8 cellular contexts compared by ENCODE assay signal in genomic region chr12:109880049-109880931, GRCh38. TPM values are rescaled to one million over a fixed set of nuclear protein-coding genes. Genes with fewer than 3 reads are reported as not detected.
DNase-seq lines count a peak whose midpoint lies in the region; TF ChIP-seq lines count a peak whose summit lies in the region.

Gene GLTP, minus strand, starts transcription at chr12:109880541. Its CDS starts 167 bp downstream, at chr12:109880374.

- H3K4me1 ChIP-seq in cardiac muscle cell (ENCODE audit: low read depth) (peaks cover 18% of the 10 kb centered on the region), transverse colon (peaks cover 22 to 50% (median 35%) of the 10 kb centered on the region in 4 donors)

- H3K36me3 ChIP-seq in cardiac muscle cell: no peaks in the 10 kb centered on the region
- H3K36me3 ChIP-seq in transverse colon: no peaks in the 10 kb centered on the region

- DNase-seq in GM10266 (ENCODE audit: extremely low spot score) (peak; percentile 97), HFF-Myc (ENCODE audit: extremely low read depth, low read depth) (no peak), NB4 (ENCODE audit: low read depth) (peak; percentile 91), SW 1271 (lab: John Stamatoyannopoulos, UW) (peak; percentile 58 to 70), cardiac muscle cell (ENCODE audit: low read depth in 1 of 2, low spot score in 1 of 2) (peak; percentile 81 to 95), pons (ENCODE audit: low spot score) (peak; percentile 84), transverse colon (peak; percentile 90)
- DNase-seq in activated naive CD8-positive, alpha-beta T cell treated with anti-CD3 and anti-CD28 coated beads, Interleukin-2, amount 50 U/mL, for 16 hours (ENCODE audit: low read depth, low spot score): peak; percentile 74

- H3K9me3 ChIP-seq in cardiac muscle cell (ENCODE audit: low read depth) (no peaks in the 10 kb centered on the region), transverse colon (no peaks in the 10 kb centered on the region)

- intact Hi-C loops in transverse colon (cut with DNase I; ENCODE audit: low total_unique reads): loop anchor here (1.0 kb wide), 1 partner anchor 75 kb away; no protein-coding TSS in a partner anchor

- TF ChIP-seq POLR2A in NB4 (IDR thresholded peaks at IDR 0.05; ENCODE audit: extremely low read depth, insufficient read length): no peak
- peak; percentile 17 for TF ChIP-seq POLR2A in transverse colon (IDR thresholded peaks at IDR 0.05)

- TF ChIP-seq CTCF in GM10266 (IDR thresholded peaks at IDR 0.05; ENCODE audit: control insufficient read depth, insufficient read depth, low read depth, missing control alignments) (peak; percentile 97), HFF-Myc (IDR thresholded peaks at IDR 0.05; ENCODE audit: low read depth, low read length, missing control alignments) (no peak), NB4 (IDR thresholded peaks at IDR 0.05; ENCODE audit: low read depth, low read length) (peak; percentile 31), cardiac muscle cell (IDR thresholded peaks at IDR 0.05; ENCODE audit: low read depth, low read length) (peak; percentile 20), transverse colon (IDR thresholded peaks at IDR 0.05) (peak in 3 of 5 experiments; percentile 29 to 55 (median 44))

- in situ Hi-C loops in transverse colon (cut with MboI; ENCODE audit: low pct_ligation_motif_present in 1 of 4, low pct_unique_long_range_greater_than_20kb in 1 of 4, low sequenced_read_pairs in 3 of 4): loop anchor here in 1 of 4 donors (10.0 kb wide), 1 partner anchor 75 kb away; no protein-coding TSS in a partner anchor

- H3K27ac ChIP-seq in cardiac muscle cell (no peak within 1 kb of the TSS), transverse colon (peak within 1 kb of the TSS; percentile 83 to 89 (median 84))

- WGBS in transverse colon (ENCODE audit: low coverage in 1 of 2), 2 donors: 0 to 1% methylated on average over 1 to 57 of the region's 92 CpGs

- no peak for TF ChIP-seq EP300 in transverse colon (IDR thresholded peaks at IDR 0.05; ENCODE audit: low read depth)

- peak within 1 kb of the TSS; percentile 66 for H3K4me3 ChIP-seq in HFF-Myc (replicated peaks; ENCODE audit: low read depth, low read length)
- peak within 1 kb of the TSS; percentile 81 for H3K4me3 ChIP-seq in NB4 (ENCODE audit: low read depth, low read length)
- peak within 1 kb of the TSS; percentile 89 for H3K4me3 ChIP-seq in cardiac muscle cell
- peak within 1 kb of the TSS; percentile 66 to 92 (median 85) for H3K4me3 ChIP-seq in transverse colon

- H3K27me3 ChIP-seq in cardiac muscle cell (peaks cover 3% of the 10 kb centered on the region), transverse colon (no peaks in the 10 kb centered on the region)

RNA-seq across cellular contexts. Expression of gene GLTP, which starts in this region (rescaled TPM):
- total RNA-seq in cardiac muscle cell (20.5 and 42.5 TPM in 2 replicates), transverse colon (100 to 1,000 TPM in 3 of 4 donors, 10 to 100 TPM in 1; 35.6 to 287 (median 167) TPM)
- 24.9 and 25.0 TPM in 2 replicates for polyA plus RNA-seq in cardiac muscle cell
